In the genomic region with DNA sequence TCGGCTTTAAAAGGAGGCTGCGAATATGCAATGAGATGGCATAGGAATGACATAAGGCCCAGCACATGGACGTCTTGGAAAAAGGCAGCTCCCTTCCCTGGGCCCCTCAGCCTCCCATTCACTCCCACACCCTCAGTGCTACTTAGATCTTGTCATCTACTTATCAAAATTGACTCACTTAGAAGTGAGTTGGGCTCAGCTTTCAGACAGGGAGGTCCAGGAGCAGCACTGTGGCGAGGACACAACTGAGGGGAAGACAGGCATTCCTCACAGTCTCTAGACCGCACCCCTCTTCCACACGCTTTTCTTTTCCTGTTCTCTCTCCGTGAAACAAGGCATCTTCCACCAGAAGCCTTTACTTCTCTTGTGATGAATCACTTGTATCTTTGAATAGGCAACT, we compare ENCODE assay signal across 1 cellular context.
TF ChIP-seq lines count a peak whose summit lies in the region.

No MANE protein-coding gene starts in this region.

TF ChIP-seq in H1, 55 proteins besides CTCF, POLR2A, EP300 and RAD21:
- TF ChIP-seq CHD2 (IDR thresholded peaks at IDR 0.05; ENCODE audit: low read length) = no peak
- no peak for TF ChIP-seq SRF (IDR thresholded peaks at IDR 0.05; ENCODE audit: low read depth, low read length)
- TF ChIP-seq CREB1 (IDR thresholded peaks at IDR 0.05) = no peak
- TF ChIP-seq TBP (IDR thresholded peaks at IDR 0.05; ENCODE audit: low read depth, low read length) = no peak
- TF ChIP-seq KDM1A (IDR thresholded peaks at IDR 0.05; ENCODE audit: borderline replicate concordance, low read length) = no peak
- TF ChIP-seq YY1 (IDR thresholded peaks at IDR 0.05; ENCODE audit: low read depth, low read length) = no peak
- no peak for TF ChIP-seq SIN3A (conservative IDR thresholded peaks at IDR 0.05 in 1 of 2, IDR thresholded peaks at IDR 0.05 in 1 of 2; ENCODE audit: low read depth in 1 of 2, low read length in 2 of 2)
- no peak for TF ChIP-seq GTF2F1 (IDR thresholded peaks at IDR 0.05; ENCODE audit: borderline replicate concordance, low read depth, low read length)
- no peak for TF ChIP-seq NANOG (IDR thresholded peaks at IDR 0.05; ENCODE audit: insufficient read depth, low read depth, low read length, poor library complexity, severe bottlenecking)
- TF ChIP-seq FOSL1 (IDR thresholded peaks at IDR 0.05; ENCODE audit: insufficient read depth, low read depth, low read length) = no peak
- TF ChIP-seq, protein P1, sequence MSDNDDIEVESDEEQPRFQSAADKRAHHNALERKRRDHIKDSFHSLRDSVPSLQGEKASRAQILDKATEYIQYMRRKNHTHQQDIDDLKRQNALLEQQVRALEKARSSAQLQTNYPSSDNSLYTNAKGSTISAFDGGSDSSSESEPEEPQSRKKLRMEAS (IDR thresholded peaks at IDR 0.05) = no peak
- TF ChIP-seq JUN (IDR thresholded peaks at IDR 0.05; ENCODE audit: low read depth, low read length) = no peak
- TF ChIP-seq SP1 (IDR thresholded peaks at IDR 0.05; ENCODE audit: low read depth, low read length) = no peak
- no peak for TF ChIP-seq PHF8 (conservative IDR thresholded peaks at IDR 0.05; ENCODE audit: low read depth, low read length)
